In genomic region chr22:23168381-23169031, GRCh38 we compare ENCODE assay signal across 24 cellular contexts. TPM values are rescaled to one million over a fixed set of nuclear protein-coding genes. Genes with fewer than 3 reads are reported as not detected.
"Had no signal": no experiment of that assay in that cellular context is flagged by ENCODE, and none has a peak within 500 bp of the region (broad histone marks: within the 10 kb centered on the region; RNA-seq: fewer than 3 reads in every experiment).

No MANE protein-coding gene starts in this region.

- H3K4me3 ChIP-seq: testis had no signal

- H3K36me3 ChIP-seq: neutrophil had no signal

- H3K27ac ChIP-seq: neutrophil, parathyroid adenoma, testis, VCaP had no signal

- H3K9ac ChIP-seq: parathyroid adenoma had no signal

- ATAC-seq: activated CD4-positive, CD25-positive, alpha-beta regulatory T cell treated with anti-CD3 and anti-CD28 coated beads, Interleukin-2, amount 50 U/mL, for 24 hours; activated T-cell treated with anti-CD3 and anti-CD28 coated beads, Interleukin-2, amount 50 U/mL, for 72 hours; left cardiac atrium; natural killer cell; sciatic nerve; stimulated activated memory B cell treated with anti-CD40 and anti-IgM and Interleukin-4, amounts not matched to agents 10 μg/mL and 1 μg/mL and 100 μg/mL, for 72 hours had no signal

- FAIRE-seq: frontal cortex, small intestine had no signal

- DNase-seq: activated CD4-positive, alpha-beta memory T cell treated with anti-CD3 and anti-CD28 coated beads, Interleukin-2, amount 10 ng/mL, durations not matched to agents 7 days and 5 days; activated CD4-positive, alpha-beta T cell treated with anti-CD3 and anti-CD28 coated beads, Interleukin-2, amount 10 ng/mL, durations not matched to agents 24 days and 14 days; activated effector memory CD4-positive, alpha-beta T cell treated with Interleukin-2 at 50 U/mL for 16 hours; activated naive CD4-positive, alpha-beta T cell treated with anti-CD3 and anti-CD28 coated beads, Interleukin-2, amount 10 ng/mL, durations not matched to agents 7 days and 5 days; activated T-cell treated with anti-CD3 and anti-CD28 coated beads, Interleukin-2, amount 50 U/mL, for 72 hours; amygdala; dermis blood vessel endothelial cell; effector CD8-positive, alpha-beta T cell; hypothalamus; left cardiac atrium; midbrain; natural killer cell; small intestine; stimulated activated CD4-positive, alpha-beta T cell treated with anti-CD3 and anti-CD28 coated beads, Interleukin-2, amount 100 ng/mL, for 24 hours; testis had no signal

- H3K4me1 ChIP-seq: parathyroid adenoma had no signal

- H3K9me3 ChIP-seq: neutrophil, testis had no signal

RNA-seq across cellular contexts. Expression of gene RAB36, which starts 23.2 kb away (rescaled TPM):
- total RNA-seq: activated CD4-positive, alpha-beta T cell treated with anti-CD3 and anti-CD28 coated beads, Interleukin-2, amount 10 ng/mL, durations not matched to agents 24 days and 14 days; T-helper 2 cell treated with Interferon-gamma antibody and Interleukin-4, amounts not matched to agents 100 ng/mL and 5 ng/mL, for 36 hours had no signal

RNA-seq across cellular contexts. Expression of gene RSPH14, which starts 26.7 kb away (rescaled TPM):
- total RNA-seq: activated CD4-positive, alpha-beta memory T cell treated with anti-CD3 and anti-CD28 coated beads, Interleukin-2, amount 10 ng/mL, durations not matched to agents 7 days and 5 days; activated CD4-positive, alpha-beta T cell treated with anti-CD3 and anti-CD28 coated beads, Interleukin-2, amount 10 ng/mL, durations not matched to agents 24 days and 14 days; left cardiac atrium; T-helper 2 cell treated with Interferon-gamma antibody and Interleukin-4, amounts not matched to agents 100 ng/mL and 5 ng/mL, for 36 hours had no signal
- polyA plus RNA-seq: liver had no signal
